In the genomic region with DNA sequence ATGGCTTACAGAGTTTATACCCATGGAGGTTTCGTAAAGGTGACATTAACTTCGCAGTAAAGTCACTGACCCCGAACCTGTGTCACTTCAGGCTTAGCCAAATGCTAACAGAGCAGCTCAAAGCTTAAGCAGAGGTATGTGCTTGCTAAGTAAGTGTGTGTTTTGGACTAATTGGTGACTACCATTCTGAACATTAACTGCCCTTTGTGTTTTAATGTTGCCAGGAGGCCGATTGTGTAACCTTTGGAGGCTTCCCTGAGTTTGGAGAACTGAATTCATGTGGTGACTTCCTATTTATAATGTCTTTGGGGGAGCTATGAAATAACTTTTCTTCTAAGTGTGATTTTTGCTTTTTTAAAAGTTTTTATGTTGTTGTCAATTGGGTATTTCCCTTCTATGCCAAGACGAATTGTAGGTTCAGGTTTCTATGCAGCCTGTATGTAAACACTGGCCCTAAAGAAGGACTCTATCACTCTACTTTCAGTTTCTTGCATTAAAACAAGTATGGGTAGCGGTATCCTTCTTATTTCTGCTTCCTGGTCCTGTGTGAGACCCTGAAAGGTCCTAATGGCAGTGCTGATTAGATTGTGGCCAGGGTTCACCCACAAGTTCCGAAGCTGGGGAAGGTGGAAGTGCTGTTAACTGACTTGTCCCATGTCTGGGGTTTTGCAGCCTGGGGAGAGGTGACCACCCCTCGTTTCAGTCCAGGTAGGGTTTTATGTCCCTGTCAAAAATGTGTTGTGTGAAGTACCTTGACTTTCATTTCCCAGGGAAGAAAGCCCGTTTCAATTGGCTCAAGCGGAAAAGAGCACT, we compare ENCODE assay signal across 10 cellular contexts.
A peak's percentile ranks its signal among the peaks of the same experiment; 100 is the strongest.
DNase-seq lines count a peak whose midpoint lies in the region; ATAC-seq and TF ChIP-seq lines count a peak whose summit lies in the region.
"Had no signal": no experiment of that assay in that cellular context is flagged by ENCODE, and none has a peak within 500 bp of the region (broad histone marks: within the 10 kb centered on the region; RNA-seq: fewer than 3 reads in every experiment).

No MANE protein-coding gene starts in this region.

- H3K4me3 ChIP-seq in KMS-11 (IDR thresholded peaks at IDR 0.05; ENCODE audit: insufficient read depth, low read depth, low read length), result no peak overlapping the region
- H3K4me3 ChIP-seq in breast epithelium, result no peak overlapping the region
- no peak overlapping the region for H3K4me3 ChIP-seq in right lobe of liver

- H3K9me3 ChIP-seq in breast epithelium, result no peaks in the 10 kb centered on the region
- H3K9me3 ChIP-seq in right lobe of liver, result no peaks in the 10 kb centered on the region

- H3K4me2 ChIP-seq in KMS-11, result peak overlapping the region; percentile 55

- H3K4me1 ChIP-seq in KMS-11 (ENCODE audit: low read depth, poor library complexity, severe bottlenecking), result peaks cover 45% of the 10 kb centered on the region
- peaks cover 4 to 12% of the 10 kb centered on the region in 2 donors for H3K4me1 ChIP-seq in breast epithelium
- peaks cover 0 to 8% (median 0%) of the 10 kb centered on the region in 4 donors for H3K4me1 ChIP-seq in right lobe of liver

- ATAC-seq in right lobe of liver, result peak; percentile 62 to 91 (median 78)

- no peak overlapping the region for H3K9ac ChIP-seq in KMS-11

- DNase-seq in AML-193 (lab: John Stamatoyannopoulos, UW) (peak; percentile 69 to 84), breast epithelium (ENCODE audit: low spot score in 2 of 2) (no peak), right lobe of liver (no peak), SW480 (ENCODE audit: low spot score) (no peak), EL (no peak), NCI-H146 treated with DMSO at 0.1 percent for 48 hours (lab: John Stamatoyannopoulos, UW; ENCODE audit: unreplicated experiment) (no peak), NCI-H774 (lab: John Stamatoyannopoulos, UW) (no peak)
- DNase-seq: COR-L47, SW 1271 had no signal

- peaks cover 76% of the 10 kb centered on the region for H3K79me2 ChIP-seq in KMS-11 (ENCODE audit: insufficient read depth, low read depth)

- no peak overlapping the region for H2AFZ ChIP-seq in KMS-11 (ENCODE audit: low read depth)

- WGBS in right lobe of liver (ENCODE audit: insufficient coverage, low coverage, low lambda C conversion rate, missing lambda C conversion rate), result 38% methylated on average over 10 of the region's 10 CpGs

- TF ChIP-seq CTCF in KMS-11 (conservative IDR thresholded peaks at IDR 0.05; ENCODE audit: low read depth, low read length) (no peak), breast epithelium (IDR thresholded peaks at IDR 0.05) (no peak), right lobe of liver (IDR thresholded peaks at IDR 0.05) (no peak)

- H3K27me3 ChIP-seq in KMS-11 (ENCODE audit: insufficient read depth, low read depth), result no peaks in the 10 kb centered on the region
- no peaks in the 10 kb centered on the region for H3K27me3 ChIP-seq in breast epithelium
- H3K27me3 ChIP-seq in right lobe of liver, result no peaks in the 10 kb centered on the region

- H3K36me3 ChIP-seq in KMS-11 (ENCODE audit: insufficient read depth) (no peaks in the 10 kb centered on the region), breast epithelium (no peaks in the 10 kb centered on the region), right lobe of liver (no peaks in the 10 kb centered on the region)

- H4K20me1 ChIP-seq in KMS-11 (ENCODE audit: insufficient read depth), result peaks cover 14% of the 10 kb centered on the region

- intact Hi-C loops in breast epithelium (cut with DNase I; ENCODE audit: low total_unique reads) (no loop called here), right lobe of liver (cut with DNase I) (no loop called here)

- H3K27ac ChIP-seq in KMS-11, result peak overlapping the region; percentile 12; the same call in 1 of the 2 replicates
- peak overlapping the region; percentile 33 to 63 for H3K27ac ChIP-seq in breast epithelium
- H3K27ac ChIP-seq in right lobe of liver, result no peak overlapping the region

- TF ChIP-seq POLR2A in breast epithelium (IDR thresholded peaks at IDR 0.05) (no peak), right lobe of liver (IDR thresholded peaks at IDR 0.05) (no peak)

Comparison
In these comparisons a context has a peak if more than half of its experiments do, and no peak if none do; other contexts are left out.
1. DNase-seq: peak in AML-193 (2 of 2); none in breast epithelium (0 of 2), right lobe of liver (0 of 3), SW480 (single experiment), EL (single experiment), NCI-H146 treated with DMSO at 0.1 percent for 48 hours (single experiment) and NCI-H774 (single experiment).
2. H3K27ac ChIP-seq: peak in KMS-11 (single experiment) and breast epithelium (2 of 2); none in right lobe of liver (0 of 3).